ENCODE assay signal across 27 cellular contexts in the genomic region with DNA sequence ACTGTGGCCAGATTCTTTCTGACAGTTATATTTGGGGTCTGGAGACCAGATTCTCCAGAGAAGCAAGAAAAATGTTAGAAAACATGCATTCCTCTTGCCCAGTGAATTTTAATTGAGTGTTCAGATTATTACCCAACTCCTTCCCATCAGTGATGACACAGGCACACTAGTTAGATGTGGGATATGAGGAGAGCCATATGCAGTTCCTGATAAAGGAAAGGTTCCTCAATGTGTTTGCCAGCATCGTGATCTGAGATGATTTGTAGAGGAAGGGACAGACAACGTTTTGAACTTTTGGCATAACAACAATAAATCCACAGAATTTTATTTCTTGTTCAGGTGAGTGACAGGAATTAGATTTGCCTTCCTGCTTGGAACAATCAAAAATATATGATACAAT.
"Had no signal": no experiment of that assay in that cellular context is flagged by ENCODE, and none has a peak within 500 bp of the region (broad histone marks: within the 10 kb centered on the region; RNA-seq: fewer than 3 reads in every experiment).

No MANE protein-coding gene starts in this region.

- DNase-seq: activated CD4-positive, alpha-beta T cell treated with anti-CD3 and anti-CD28 coated beads, Interleukin-2, amount 10 ng/mL, durations not matched to agents 7 days and 5 days; activated CD8-positive, alpha-beta T cell treated with anti-CD3 and anti-CD28 coated beads, Interleukin-2, amount 10 ng/mL, durations not matched to agents 7 days and 5 days; activated gamma-delta T cell treated with Interleukin-2 at 50 U/mL for 16 hours; activated T-cell treated with anti-CD3 and anti-CD28 coated beads, Interleukin-2, amount 50 U/mL, for 1 hour; colonic mucosa; esophagus squamous epithelium; foreskin fibroblast; immature natural killer cell; pancreas; psoas muscle; stimulated activated CD4-positive, alpha-beta T cell treated with anti-CD3 and anti-CD28 coated beads, Interleukin-12 subunit alpha, Interleukin-12 subunit beta, amount 100 ng/mL, for 4 hours; stimulated activated CD4-positive, alpha-beta T cell treated with anti-CD3 and anti-CD28 coated beads, Interleukin-4, amount 100 ng/mL, for 4 hours; stimulated activated naive CD8-positive, alpha-beta T cell treated with anti-CD3 and anti-CD28 coated beads, Interleukin-15, Interleukin-2, amounts not matched to agents 100 U/mL and 50 U/mL, for 24 hours; T1000; tibial artery; uterus had no signal

- FAIRE-seq: astrocyte, pancreas had no signal

- H3K4me3 ChIP-seq: colonic mucosa, esophagus squamous epithelium, hepatocyte, pancreas, psoas muscle, tibial artery, uterus had no signal

- H2AFZ ChIP-seq: hepatocyte had no signal

- H3K36me3 ChIP-seq: colonic mucosa, esophagus squamous epithelium, neutrophil, pancreas, tibial artery, uterus had no signal

- H3K4me3 Mint-ChIP-seq: activated CD4-positive, alpha-beta T cell treated with anti-CD3 and anti-CD28 coated beads, Interleukin-2, amount 10 ng/mL, durations not matched to agents 7 days and 5 days; activated CD8-positive, alpha-beta T cell treated with anti-CD3 and anti-CD28 coated beads, Interleukin-2, amount 10 ng/mL, durations not matched to agents 7 days and 5 days; activated naive CD4-positive, alpha-beta T cell treated with anti-CD3 and anti-CD28 coated beads, Interleukin-2, amount 50 U/mL, for 24 hours; central memory CD8-positive, alpha-beta T cell; immature natural killer cell; mesothelial cell of epicardium; natural killer cell treated with Interleukin-12 subunit alpha and Interleukin-12 subunit beta and Interleukin-15 and Interleukin-18, amount 100 ng/mL, for 72 hours; T-helper 1 cell treated with Interleukin-12 subunit alpha and Interleukin-12 subunit beta and Interleukin-4 antibody, amounts not matched to agents 30 μg/mL and 1 μg/mL, for 36 hours had no signal

- ATAC-seq: activated CD4-positive, CD25-positive, alpha-beta regulatory T cell treated with anti-CD3 and anti-CD28 coated beads, Interleukin-2, amount 50 U/mL, for 24 hours; activated CD8-positive, alpha-beta T cell treated with anti-CD3 and anti-CD28 coated beads, Interleukin-2, amount 10 ng/mL, durations not matched to agents 7 days and 5 days; left lobe of liver; natural killer cell treated with Interleukin-12 subunit alpha and Interleukin-12 subunit beta and Interleukin-15 and Interleukin-18, amount 100 ng/mL, for 72 hours; pancreas; psoas muscle; stimulated activated naive CD8-positive, alpha-beta T cell treated with anti-CD3 and anti-CD28 coated beads, Interleukin-15, Interleukin-2, amounts not matched to agents 100 U/mL and 50 U/mL, for 24 hours had no signal

- H3K9me3 ChIP-seq: colonic mucosa, esophagus squamous epithelium, neutrophil, pancreas, psoas muscle, tibial artery, uterus had no signal

- H3K79me2 ChIP-seq: hepatocyte had no signal

- H3K27me3 ChIP-seq: colonic mucosa, esophagus squamous epithelium, hepatocyte, neutrophil, pancreas, tibial artery, uterus had no signal

- H3K4me1 ChIP-seq: colonic mucosa, pancreas, tibial artery, uterus had no signal

- H3K9me3 Mint-ChIP-seq: activated CD4-positive, alpha-beta T cell treated with anti-CD3 and anti-CD28 coated beads, Interleukin-2, amount 10 ng/mL, durations not matched to agents 7 days and 5 days; activated naive CD4-positive, alpha-beta T cell treated with anti-CD3 and anti-CD28 coated beads, Interleukin-2, amount 50 U/mL, for 24 hours; central memory CD8-positive, alpha-beta T cell; immature natural killer cell; natural killer cell treated with Interleukin-12 subunit alpha and Interleukin-12 subunit beta and Interleukin-15 and Interleukin-18, amount 100 ng/mL, for 72 hours; T-helper 1 cell treated with Interleukin-12 subunit alpha and Interleukin-12 subunit beta and Interleukin-4 antibody, amounts not matched to agents 30 μg/mL and 1 μg/mL, for 36 hours had no signal

- H3K4me2 ChIP-seq: hepatocyte had no signal

- H3K4me1 Mint-ChIP-seq: activated CD4-positive, alpha-beta T cell treated with anti-CD3 and anti-CD28 coated beads, Interleukin-2, amount 10 ng/mL, durations not matched to agents 7 days and 5 days; activated naive CD4-positive, alpha-beta T cell treated with anti-CD3 and anti-CD28 coated beads, Interleukin-2, amount 50 U/mL, for 24 hours; central memory CD8-positive, alpha-beta T cell; immature natural killer cell had no signal

- H3K27ac Mint-ChIP-seq: activated CD4-positive, alpha-beta T cell treated with anti-CD3 and anti-CD28 coated beads, Interleukin-2, amount 10 ng/mL, durations not matched to agents 7 days and 5 days; activated CD8-positive, alpha-beta T cell treated with anti-CD3 and anti-CD28 coated beads, Interleukin-2, amount 10 ng/mL, durations not matched to agents 7 days and 5 days; activated naive CD4-positive, alpha-beta T cell treated with anti-CD3 and anti-CD28 coated beads, Interleukin-2, amount 50 U/mL, for 24 hours; immature natural killer cell; mesothelial cell of epicardium; natural killer cell treated with Interleukin-12 subunit alpha and Interleukin-12 subunit beta and Interleukin-15 and Interleukin-18, amount 100 ng/mL, for 72 hours; T-helper 1 cell treated with Interleukin-12 subunit alpha and Interleukin-12 subunit beta and Interleukin-4 antibody, amounts not matched to agents 30 μg/mL and 1 μg/mL, for 36 hours had no signal

- H3K36me3 Mint-ChIP-seq: activated naive CD4-positive, alpha-beta T cell treated with anti-CD3 and anti-CD28 coated beads, Interleukin-2, amount 50 U/mL, for 24 hours; immature natural killer cell; natural killer cell treated with Interleukin-12 subunit alpha and Interleukin-12 subunit beta and Interleukin-15 and Interleukin-18, amount 100 ng/mL, for 72 hours had no signal

- H3K27ac ChIP-seq: colonic mucosa, hepatocyte, neutrophil, pancreas, psoas muscle, tibial artery, uterus, VCaP had no signal
